In genomic region chr11:123056835-123057491, GRCh38 we compare ENCODE assay signal across 11 cellular contexts. TPM values are rescaled to one million over a fixed set of nuclear protein-coding genes. Genes with fewer than 3 reads are reported as not detected.
A peak's percentile ranks its signal among the peaks of the same experiment; 100 is the strongest.
DNase-seq lines count a peak whose midpoint lies in the region; TF ChIP-seq lines count a peak whose summit lies in the region.
"Had no signal": no experiment of that assay in that cellular context is flagged by ENCODE, and none has a peak within 500 bp of the region (broad histone marks: within the 10 kb centered on the region; RNA-seq: fewer than 3 reads in every experiment).

No MANE protein-coding gene starts in this region.

- H3K36me3 ChIP-seq in PC-9 (ENCODE audit: low read depth) (peaks cover 59% of the 10 kb centered on the region), endodermal cell (ENCODE audit: control insufficient read depth, insufficient read depth, low read length) (peaks cover 62% of the 10 kb centered on the region)

- H3K27ac Mint-ChIP-seq in activated naive CD4-positive, alpha-beta T cell treated with anti-CD3 and anti-CD28 coated beads for 36 hours = peak overlapping the region; percentile 99
- H3K27ac Mint-ChIP-seq in endodermal cell = peak overlapping the region; percentile 40
- peak overlapping the region; percentile 96 for H3K27ac Mint-ChIP-seq in stimulated activated naive CD8-positive, alpha-beta T cell treated with anti-CD3 and anti-CD28 coated beads, Interleukin-15, Interleukin-2, amounts not matched to agents 100 ng/mL and 50 ng/mL, for 24 hours

- H3K27me3 Mint-ChIP-seq in activated naive CD4-positive, alpha-beta T cell treated with anti-CD3 and anti-CD28 coated beads for 36 hours (ENCODE audit: low read depth) = no peaks in the 10 kb centered on the region
- no peaks in the 10 kb centered on the region for H3K27me3 Mint-ChIP-seq in endodermal cell (ENCODE audit: insufficient read depth)
- H3K27me3 Mint-ChIP-seq in stimulated activated naive CD8-positive, alpha-beta T cell treated with anti-CD3 and anti-CD28 coated beads, Interleukin-15, Interleukin-2, amounts not matched to agents 100 ng/mL and 50 ng/mL, for 24 hours = no peaks in the 10 kb centered on the region

- H3K27me3 ChIP-seq in PC-9 (ENCODE audit: insufficient read depth, low read depth) = no peaks in the 10 kb centered on the region
- no peaks in the 10 kb centered on the region for H3K27me3 ChIP-seq in endodermal cell (ENCODE audit: control insufficient read depth, insufficient read depth, low read length, poor library complexity, severe bottlenecking)
- H3K27me3 ChIP-seq: spleen had no signal

- intact Hi-C loops in activated naive CD4-positive, alpha-beta T cell treated with anti-CD3 and anti-CD28 coated beads for 36 hours (cut with micrococcal nuclease) = loop anchor here (10.0 kb wide), 1 partner anchor 262 kb away; no protein-coding TSS in a partner anchor
- intact Hi-C loops in PC-9 (cut with micrococcal nuclease; ENCODE audit: unreplicated experiment) = loop anchor here (10.0 kb wide), 1 partner anchor 262 kb away; no protein-coding TSS in a partner anchor

- no peak overlapping the region for H2AFZ ChIP-seq in PC-9

- 96 to 100% methylated on average over 3 of the region's 3 CpGs for WGBS in endodermal cell (ENCODE audit: insufficient coverage in 1 of 2, insufficient read length in 1 of 2), 2 experiments

- no peak for DNase-seq in activated naive CD4-positive, alpha-beta T cell treated with anti-CD3 and anti-CD28 coated beads for 36 hours
- no peak for DNase-seq in activated naive CD4-positive, alpha-beta T cell (lab: John Stamatoyannopoulos, UW)
- DNase-seq in PC-9 = no peak
- no peak for DNase-seq in endodermal cell
- DNase-seq in caudate nucleus (lab: John Stamatoyannopoulos, UW) = no peak
- no peak for DNase-seq in NCI-H2107 (lab: John Stamatoyannopoulos, UW)
- DNase-seq in NCI-H345 treated with DMSO at 0.1 percent for 48 hours (lab: John Stamatoyannopoulos, UW; ENCODE audit: unreplicated experiment) = no peak
- DNase-seq: NCI-H2081 treated with DMSO at 0.1 percent for 48 hours, spleen had no signal

- H3K9me3 ChIP-seq in PC-9 (ENCODE audit: insufficient read depth, low read depth) (no peaks in the 10 kb centered on the region), endodermal cell (ENCODE audit: control insufficient read depth, low read length) (no peaks in the 10 kb centered on the region)
- H3K9me3 ChIP-seq: spleen had no signal

- TF ChIP-seq CTCF in PC-9 (conservative IDR thresholded peaks at IDR 0.05) (no peak), endodermal cell (conservative IDR thresholded peaks at IDR 0.05) (no peak)

- no peaks in the 10 kb centered on the region for H3K9me3 Mint-ChIP-seq in activated naive CD4-positive, alpha-beta T cell treated with anti-CD3 and anti-CD28 coated beads for 36 hours
- no peaks in the 10 kb centered on the region for H3K9me3 Mint-ChIP-seq in endodermal cell
- H3K9me3 Mint-ChIP-seq in stimulated activated naive CD8-positive, alpha-beta T cell treated with anti-CD3 and anti-CD28 coated beads, Interleukin-15, Interleukin-2, amounts not matched to agents 100 ng/mL and 50 ng/mL, for 24 hours = no peaks in the 10 kb centered on the region

- CTCF ChIA-PET in activated naive CD4-positive, alpha-beta T cell treated with anti-CD3 and anti-CD28 coated beads for 36 hours (lab: Charles Lee) = interaction anchor here (0.7 to 1.5 kb wide), 6 partner anchors 10 to 190 kb away, joined by 3 to 6 read pairs (median 3); no protein-coding TSS in a partner anchor
- CTCF ChIA-PET in PC-9 (lab: Charles Lee) = interaction anchor here (0.6 kb wide), 1 partner anchor 192 kb away, joined by 12 read pairs; no protein-coding TSS in a partner anchor

- H3K9ac ChIP-seq in endodermal cell (ENCODE audit: extremely low read depth, low read length, poor library complexity, severe bottlenecking) = no peak overlapping the region

- H3K4me1 Mint-ChIP-seq in activated naive CD4-positive, alpha-beta T cell treated with anti-CD3 and anti-CD28 coated beads for 36 hours (ENCODE audit: low read depth) = peaks cover 37% of the 10 kb centered on the region
- peaks cover 34% of the 10 kb centered on the region for H3K4me1 Mint-ChIP-seq in endodermal cell
- peaks cover 72% of the 10 kb centered on the region for H3K4me1 Mint-ChIP-seq in stimulated activated naive CD8-positive, alpha-beta T cell treated with anti-CD3 and anti-CD28 coated beads, Interleukin-15, Interleukin-2, amounts not matched to agents 100 ng/mL and 50 ng/mL, for 24 hours (ENCODE audit: low read depth)

- H3K4me3 Mint-ChIP-seq in activated naive CD4-positive, alpha-beta T cell treated with anti-CD3 and anti-CD28 coated beads for 36 hours = peak overlapping the region; percentile 97
- H3K4me3 Mint-ChIP-seq in endodermal cell = peak overlapping the region; percentile 98
- H3K4me3 Mint-ChIP-seq in stimulated activated naive CD8-positive, alpha-beta T cell treated with anti-CD3 and anti-CD28 coated beads, Interleukin-15, Interleukin-2, amounts not matched to agents 100 ng/mL and 50 ng/mL, for 24 hours = peak overlapping the region; percentile 90

- BruUV-seq in PC-9 (replicated peaks; lab: Mats Ljungman, UMichigan) = no TSS peak

- peaks cover 27% of the 10 kb centered on the region for H3K4me1 ChIP-seq in PC-9 (replicated peaks; ENCODE audit: insufficient read depth)
- H3K4me1 ChIP-seq in endodermal cell (ENCODE audit: control insufficient read depth, insufficient read depth, low read length) = peaks cover 3% of the 10 kb centered on the region

- POLR2A ChIA-PET in PC-9 (lab: Charles Lee; ENCODE audit: unreplicated experiment) = interaction anchor here (0.6 to 0.7 kb wide), 4 partner anchors 184 to 388 kb away, joined by 3 to 4 read pairs (median 3); no protein-coding TSS in a partner anchor

- no peaks in the 10 kb centered on the region for H3K9me2 ChIP-seq in PC-9 (ENCODE audit: insufficient read depth)

- H3K4me3 ChIP-seq in PC-9 (no peak overlapping the region), endodermal cell (ENCODE audit: low read length) (peak overlapping the region; percentile 84)

- peaks cover 70% of the 10 kb centered on the region for H4K20me1 ChIP-seq in PC-9 (ENCODE audit: insufficient read depth)

- peak overlapping the region; percentile 96 for H3K27ac ChIP-seq in PC-9
- H3K27ac ChIP-seq in endodermal cell (ENCODE audit: low read depth, low read length) = peak overlapping the region; percentile 11
- no peak overlapping the region for H3K27ac ChIP-seq in caudate nucleus (ENCODE audit: low read depth, low read length)
- H3K27ac ChIP-seq: C4-2B had no signal

- peaks cover 53% of the 10 kb centered on the region for H3K79me2 ChIP-seq in PC-9 (ENCODE audit: low read depth)

- peaks cover 84% of the 10 kb centered on the region for H3F3A ChIP-seq in PC-9 (ENCODE audit: insufficient read depth, low read depth)

- peak overlapping the region; percentile 25 for H3K4me2 ChIP-seq in PC-9

- peaks cover 66% of the 10 kb centered on the region for H3K36me3 Mint-ChIP-seq in activated naive CD4-positive, alpha-beta T cell treated with anti-CD3 and anti-CD28 coated beads for 36 hours (ENCODE audit: low read depth)
- peaks cover 63% of the 10 kb centered on the region for H3K36me3 Mint-ChIP-seq in endodermal cell (ENCODE audit: low read depth)
- H3K36me3 Mint-ChIP-seq in stimulated activated naive CD8-positive, alpha-beta T cell treated with anti-CD3 and anti-CD28 coated beads, Interleukin-15, Interleukin-2, amounts not matched to agents 100 ng/mL and 50 ng/mL, for 24 hours (ENCODE audit: low read depth) = peaks cover 83% of the 10 kb centered on the region

RNA-seq across cellular contexts. Expression of gene HSPA8, which starts 5.0 kb away (rescaled TPM):
- 1,000 to 10,000 TPM; 1,255 to 1,315 TPM for total RNA-seq in activated naive CD4-positive, alpha-beta T cell treated with anti-CD3 and anti-CD28 coated beads for 36 hours
- total RNA-seq in PC-9 (2021) = 796 and 1,103 TPM in 2 replicates
- 1,000 to 10,000 TPM; 1,572 to 1,940 TPM for total RNA-seq in endodermal cell
- polyA plus RNA-seq in endodermal cell (2013, experiment 1 of 2) = 1,263 TPM
- polyA plus RNA-seq in endodermal cell (2013, experiment 2 of 2) = 1,225 TPM

Comparison
In these comparisons a context has a peak if more than half of its experiments do, and no peak if none do; other contexts are left out.
1. H3K27ac Mint-ChIP-seq: peak in every context shown above with its lines; median percentile 99 in activated naive CD4-positive, alpha-beta T cell treated with anti-CD3 and anti-CD28 coated beads for 36 hours; 96 in stimulated activated naive CD8-positive, alpha-beta T cell treated with anti-CD3 and anti-CD28 coated beads, Interleukin-15, Interleukin-2, amounts not matched to agents 100 ng/mL and 50 ng/mL, for 24 hours; 40 in endodermal cell.